In genomic region chr7:126791306-126791705, GRCh38 we compare ENCODE assay signal across 22 cellular contexts.
DNase-seq lines count a peak whose midpoint lies in the region; ATAC-seq and TF ChIP-seq lines count a peak whose summit lies in the region.
"Had no signal": no experiment of that assay in that cellular context is flagged by ENCODE, and none has a peak within 500 bp of the region (broad histone marks: within the 10 kb centered on the region; RNA-seq: fewer than 3 reads in every experiment).

No MANE protein-coding gene starts in this region.

- ATAC-seq in GM18868 (IDR thresholded peaks at IDR 0.05; ENCODE audit: unreplicated experiment) (peak; percentile 39), GM18867 (IDR thresholded peaks at IDR 0.05; ENCODE audit: unreplicated experiment) (no peak)
- ATAC-seq: lower lobe of right lung; SK-N-SH treated with all-trans-retinoic acid at 6 μM for 48 hours; stimulated activated effector memory CD8-positive, alpha-beta T cell treated with anti-CD3 and anti-CD28 coated beads, Interleukin-12 subunit alpha, Interleukin-12 subunit beta, amount 100 ng/mL, for 72 hours had no signal

- TF ChIP-seq POLR2A in testis (IDR thresholded peaks at IDR 0.05), result no peak

- H3K9me3 ChIP-seq in testis, result no peaks in the 10 kb centered on the region
- H3K9me3 ChIP-seq: lower lobe of right lung, prostate gland, suprapubic skin had no signal

- no peaks in the 10 kb centered on the region for H3K27me3 ChIP-seq in testis
- H3K27me3 ChIP-seq: neural progenitor cell, suprapubic skin had no signal

- no peak overlapping the region for H3K27ac ChIP-seq in testis
- H3K27ac ChIP-seq: lower lobe of right lung, neural progenitor cell, prostate gland, RWPE1, skin epidermis, suprapubic skin had no signal

- intact Hi-C loops in testis (cut with DNase I; ENCODE audit: low total_unique reads), result no loop called here

- DNase-seq in NCI-H2107 (lab: John Stamatoyannopoulos, UW) (peak; percentile 17), astrocyte of the hippocampus (ENCODE audit: low read depth, low spot score) (peak; percentile 89), kidney glomerular epithelial cell (lab: John Stamatoyannopoulos, UW) (peak; percentile 48), testis (no peak), NCI-H345 (lab: John Stamatoyannopoulos, UW) (no peak)
- no peak for DNase-seq in stimulated activated CD4-positive, alpha-beta T cell treated with anti-CD3 and anti-CD28 coated beads, Interleukin-4, amount 100 ng/mL, for 4 hours
- DNase-seq: activated CD4-positive, alpha-beta T cell treated with anti-CD3 and anti-CD28 coated beads, Interleukin-2, amount 50 U/mL, for 1 hour; C1 segment of cervical spinal cord; foreskin fibroblast; KG1; lower lobe of right lung; NCI-H510A; stimulated activated CD4-positive, alpha-beta T cell treated with anti-CD3 and anti-CD28 coated beads, Interleukin-1b, Interleukin-23, amount 100 ng/mL, for 48 hours had no signal

- H3K36me3 ChIP-seq in testis (ENCODE audit: low read depth, missing control alignments), result no peaks in the 10 kb centered on the region
- H3K36me3 ChIP-seq: lower lobe of right lung, neural progenitor cell, prostate gland, suprapubic skin had no signal

- H3K4me1 ChIP-seq in testis, result no peaks in the 10 kb centered on the region
- H3K4me1 ChIP-seq: lower lobe of right lung, prostate gland, suprapubic skin had no signal

- TF ChIP-seq CTCF in testis (IDR thresholded peaks at IDR 0.05), result no peak

- H3K4me3 ChIP-seq in testis, result no peak overlapping the region
- H3K4me3 ChIP-seq: lower lobe of right lung, neural progenitor cell, prostate gland, skin epidermis, suprapubic skin had no signal

Comparison
In these comparisons a context has a peak if more than half of its experiments do, and no peak if none do; other contexts are left out.
1. DNase-seq: peak in NCI-H2107 (single experiment), astrocyte of the hippocampus (single experiment) and kidney glomerular epithelial cell (single experiment); none in stimulated activated CD4-positive, alpha-beta T cell treated with anti-CD3 and anti-CD28 coated beads, Interleukin-4, amount 100 ng/mL, for 4 hours (0 of 2), testis (single experiment) and NCI-H345 (single experiment).